ENCODE assay signal across 11 cellular contexts in the genomic region with DNA sequence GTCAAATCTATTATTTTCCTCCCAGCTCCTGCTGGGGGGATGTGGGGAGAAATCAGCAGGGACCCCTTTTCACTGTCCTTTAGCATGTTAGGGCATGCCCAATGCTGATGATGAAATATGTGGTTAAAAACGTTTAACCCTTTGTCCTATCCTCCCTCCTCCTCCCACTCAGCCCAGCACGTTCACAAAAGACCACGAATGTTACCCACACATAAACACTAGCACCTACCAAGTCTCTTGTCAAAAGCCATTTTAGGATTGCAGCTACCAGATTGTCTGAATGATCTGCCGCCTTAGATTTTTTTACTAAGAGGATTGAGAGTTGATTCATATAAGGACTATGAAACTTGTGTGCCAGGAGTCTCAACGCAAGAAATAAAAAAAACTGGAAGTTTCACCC.
DNase-seq lines count a peak whose midpoint lies in the region; ATAC-seq, FAIRE-seq and TF ChIP-seq lines count a peak whose summit lies in the region.
"Had no signal": no experiment of that assay in that cellular context is flagged by ENCODE, and none has a peak within 500 bp of the region (broad histone marks: within the 10 kb centered on the region; RNA-seq: fewer than 3 reads in every experiment).

No MANE protein-coding gene starts in this region.

- CTCF ChIA-PET in A549 (lab: Yijun Ruan, JAX) (interaction anchor here (1.1 to 3.1 kb wide), 4 partner anchors 9 to 175 kb away, joined by 3 to 17 read pairs (median 3); no protein-coding TSS in a partner anchor), endothelial cell of umbilical vein (lab: Charles Lee) (no interaction called here)

- 68% methylated on average over 5 of the region's 5 CpGs for whole genome bisulfite sequencing in A549 (ENCODE audit: missing lambda C conversion rate)
- WGBS in small intestine, 3 donors, result 34 to 44% (median 41%) methylated on average over 5 of the region's 5 CpGs

- H3K9me1 ChIP-seq in endothelial cell of umbilical vein (replicated peaks; ENCODE audit: control insufficient read depth, extremely low read depth, insufficient read depth, low read length), result no peaks in the 10 kb centered on the region

- TF ChIP-seq RAD21 in A549 (conservative IDR thresholded peaks at IDR 0.05 in 1 of 2, IDR thresholded peaks at IDR 0.05 in 1 of 2), result no peak

- H3K4me3 ChIP-seq in A549 (no peak overlapping the region), endothelial cell of umbilical vein (replicated peaks in 1 of 3; ENCODE audit: insufficient read depth in 1 of 3, low read depth in 1 of 3, low read length in 3 of 3) (no peak overlapping the region), small intestine (ENCODE audit: low read depth in 1 of 2, low read length in 2 of 2) (no peak overlapping the region)
- H3K4me3 ChIP-seq: hepatocyte had no signal

- intact Hi-C loops in endothelial cell of umbilical vein (cut with micrococcal nuclease), result no loop called here

- no peak overlapping the region for H3K4me2 ChIP-seq in A549
- H3K4me2 ChIP-seq in endothelial cell of umbilical vein (ENCODE audit: insufficient read depth, low read length), result no peak overlapping the region
- H3K4me2 ChIP-seq: hepatocyte had no signal

- no peak for DNase-seq in A549 (ENCODE audit: low read depth in 1 of 2, low spot score in 1 of 2)
- peak; percentile 27 for DNase-seq in HT1080 (ENCODE audit: low read depth)
- peak; percentile 53 to 56 for DNase-seq in NOMO-1 (lab: John Stamatoyannopoulos, UW; ENCODE audit: unreplicated experiment in 2 of 2)
- DNase-seq in endothelial cell of umbilical vein (ENCODE audit: low read depth, low spot score), result no peak
- no peak for DNase-seq in cerebellar cortex (ENCODE audit: low spot score)
- no peak for DNase-seq in small intestine
- DNase-seq in GM13976 (ENCODE audit: low spot score), result no peak
- DNase-seq: cerebellar nuclear complex, MM.1S had no signal

- H3K27me3 ChIP-seq in endothelial cell of umbilical vein (ENCODE audit: control insufficient read depth in 2 of 2, insufficient read depth in 2 of 2, low read length in 2 of 2), result peaks cover 7 to 8% of the 10 kb centered on the region in 2 experiments
- no peaks in the 10 kb centered on the region for H3K27me3 ChIP-seq in small intestine (ENCODE audit: control insufficient read depth in 2 of 2, insufficient read depth in 2 of 2, low read length in 2 of 2)
- H3K27me3 ChIP-seq: hepatocyte had no signal

- no peak for TF ChIP-seq POLR2A in A549 (IDR thresholded peaks at IDR 0.05; ENCODE audit: low read length)
- TF ChIP-seq POLR2A in endothelial cell of umbilical vein (IDR thresholded peaks at IDR 0.05; ENCODE audit: low read depth, low read length), result no peak

- TF ChIP-seq CTCF in A549 (IDR thresholded peaks at IDR 0.05) (no peak), endothelial cell of umbilical vein (IDR thresholded peaks at IDR 0.05; ENCODE audit: extremely low read depth in 1 of 2, insufficient read depth in 1 of 2, low read depth in 1 of 2, low read length in 2 of 2) (no peak), GM13976 (IDR thresholded peaks at IDR 0.05; ENCODE audit: borderline replicate concordance, control extremely low read depth, extremely low read depth, insufficient read depth, missing control alignments) (no peak)

- BruUV-seq in endothelial cell of umbilical vein (replicated peaks; lab: Mats Ljungman, UMichigan), result no TSS peak

- H3K9ac ChIP-seq in endothelial cell of umbilical vein (replicated peaks; ENCODE audit: extremely low read depth, insufficient read depth, low read length), result no peak overlapping the region

- FAIRE-seq in A549 (lab: Jason Lieb, UNC) (no peak), endothelial cell of umbilical vein (lab: Jason Lieb, UNC) (no peak), small intestine (lab: Jason Lieb, UNC) (no peak)

- H4K20me1 ChIP-seq in endothelial cell of umbilical vein (replicated peaks; ENCODE audit: control insufficient read depth, extremely low read depth, insufficient read depth, low read length), result no peaks in the 10 kb centered on the region

- in situ Hi-C loops in GM13976 (cut with MboI; ENCODE audit: low sequenced_read_pairs, unreplicated experiment), result no loop called here

- POLR2A ChIA-PET in A549 (lab: Yijun Ruan, JAX), result no interaction called here
- POLR2A ChIA-PET in endothelial cell of umbilical vein (lab: Charles Lee), result no interaction called here

- TF ChIP-seq EP300 in A549 (IDR thresholded peaks at IDR 0.05), result no peak

- dilution Hi-C loops in endothelial cell of umbilical vein (cut with MboI; ENCODE audit: extremely low pct_ligation_motif_present, low sequenced_read_pairs), result no loop called here

- H3K79me2 ChIP-seq in endothelial cell of umbilical vein (ENCODE audit: control insufficient read depth, insufficient read depth, low read length), result no peaks in the 10 kb centered on the region
- H3K79me2 ChIP-seq: hepatocyte had no signal

- H3K36me3 ChIP-seq in endothelial cell of umbilical vein (ENCODE audit: control insufficient read depth in 2 of 2, extremely low read depth in 1 of 2, insufficient read depth in 2 of 2, low read length in 2 of 2) (no peaks in the 10 kb centered on the region), small intestine (ENCODE audit: control insufficient read depth in 2 of 2, insufficient read depth in 2 of 2, low read length in 2 of 2) (no peaks in the 10 kb centered on the region)

- H3K9me3 ChIP-seq in A549 (no peaks in the 10 kb centered on the region), endothelial cell of umbilical vein (replicated peaks; ENCODE audit: control insufficient read depth, insufficient read depth, low read length) (no peaks in the 10 kb centered on the region), small intestine (ENCODE audit: control insufficient read depth, low read depth) (no peaks in the 10 kb centered on the region)

- peak overlapping the region; percentile 26 to 64; a peak in 3 of 6 replicates for H3K27ac ChIP-seq in A549
- H3K27ac ChIP-seq in endothelial cell of umbilical vein (ENCODE audit: insufficient read depth, low read depth, low read length), result no peak overlapping the region
- H3K27ac ChIP-seq in small intestine (ENCODE audit: low read depth in 1 of 2, low read length in 1 of 2), result no peak overlapping the region
- H3K27ac ChIP-seq: hepatocyte had no signal

- ATAC-seq in A549, result no peak
- ATAC-seq in GM18870 (IDR thresholded peaks at IDR 0.05; ENCODE audit: unreplicated experiment), result no peak

- peak overlapping the region; percentile 7 for H2AFZ ChIP-seq in endothelial cell of umbilical vein (ENCODE audit: low read depth, low read length)
- H2AFZ ChIP-seq: hepatocyte had no signal

- peaks cover 8% of the 10 kb centered on the region; the same call in 1 of the 3 replicates for H3K4me1 ChIP-seq in A549
- H3K4me1 ChIP-seq in endothelial cell of umbilical vein (ENCODE audit: control insufficient read depth, extremely low read depth, insufficient read depth, low read length), result no peaks in the 10 kb centered on the region
- no peaks in the 10 kb centered on the region for H3K4me1 ChIP-seq in small intestine (ENCODE audit: control insufficient read depth in 2 of 2, insufficient read depth in 1 of 2, low read depth in 1 of 2, low read length in 1 of 2)

TF ChIP-seq in A549, 52 proteins besides CTCF, POLR2A, EP300 and RAD21 (continues in another document):
- no peak for TF ChIP-seq TFCP2L1 (CRISPR knock-in tag; IDR thresholded peaks at IDR 0.05)
- no peak for TF ChIP-seq FOXS1 (CRISPR knock-in tag; IDR thresholded peaks at IDR 0.05)
- TF ChIP-seq BHLHE40 (IDR thresholded peaks at IDR 0.05; ENCODE audit: low read depth, low read length), result no peak
- no peak for TF ChIP-seq KDM5A (IDR thresholded peaks at IDR 0.05)
- TF ChIP-seq, protein P1, sequence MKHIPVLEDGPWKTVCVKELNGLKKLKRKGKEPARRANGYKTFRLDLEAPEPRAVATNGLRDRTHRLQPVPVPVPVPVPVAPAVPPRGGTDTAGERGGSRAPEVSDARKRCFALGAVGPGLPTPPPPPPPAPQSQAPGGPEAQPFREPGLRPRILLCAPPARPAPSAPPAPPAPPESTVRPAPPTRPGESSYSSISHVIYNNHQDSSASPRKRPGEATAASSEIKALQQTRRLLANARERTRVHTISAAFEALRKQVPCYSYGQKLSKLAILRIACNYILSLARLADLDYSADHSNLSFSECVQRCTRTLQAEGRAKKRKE (CRISPR knock-in tag; IDR thresholded peaks at IDR 0.05; ENCODE audit: low read depth), result no peak
- TF ChIP-seq CBX8 (IDR thresholded peaks at IDR 0.05), result no peak
- no peak for TF ChIP-seq RARB (CRISPR knock-in tag; IDR thresholded peaks at IDR 0.05)
- no peak for TF ChIP-seq NR3C1 (IDR thresholded peaks at IDR 0.05)
- TF ChIP-seq MYC (IDR thresholded peaks at IDR 0.05; ENCODE audit: borderline replicate concordance, low read length), result no peak
- TF ChIP-seq HOXA7 (CRISPR knock-in tag; IDR thresholded peaks at IDR 0.05), result no peak
- TF ChIP-seq HOXB13 (CRISPR knock-in tag; IDR thresholded peaks at IDR 0.05; ENCODE audit: low read depth), result no peak
- TF ChIP-seq MAZ (IDR thresholded peaks at IDR 0.05; ENCODE audit: borderline replicate concordance, low read depth, low read length), result no peak
- no peak for TF ChIP-seq JUNB (IDR thresholded peaks at IDR 0.05)
- no peak for TF ChIP-seq SREBF2 (IDR thresholded peaks at IDR 0.05)

TF ChIP-seq in endothelial cell of umbilical vein, 7 proteins besides CTCF, POLR2A, EP300 and RAD21:
- no peak for TF ChIP-seq POLR2AphosphoS5 (IDR thresholded peaks at IDR 0.05; ENCODE audit: insufficient read depth, low read depth, low read length)
- no peak for TF ChIP-seq EZH2 (IDR thresholded peaks at IDR 0.05; ENCODE audit: borderline replicate concordance, low read depth, low read length, severe bottlenecking)
- no peak for TF ChIP-seq JUN (IDR thresholded peaks at IDR 0.05; ENCODE audit: borderline replicate concordance, insufficient read depth, insufficient read length, low read depth)
- TF ChIP-seq GATA2 (IDR thresholded peaks at IDR 0.05; ENCODE audit: insufficient read depth, insufficient read length, low read depth, low read length), result no peak
- TF ChIP-seq, protein P2, sequence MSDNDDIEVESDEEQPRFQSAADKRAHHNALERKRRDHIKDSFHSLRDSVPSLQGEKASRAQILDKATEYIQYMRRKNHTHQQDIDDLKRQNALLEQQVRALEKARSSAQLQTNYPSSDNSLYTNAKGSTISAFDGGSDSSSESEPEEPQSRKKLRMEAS (IDR thresholded peaks at IDR 0.05; ENCODE audit: insufficient read depth, insufficient read length), result no peak
- no peak for TF ChIP-seq FOS (IDR thresholded peaks at IDR 0.05; ENCODE audit: borderline replicate concordance, insufficient read depth, low read length)
- TF ChIP-seq MYC (IDR thresholded peaks at IDR 0.05; ENCODE audit: low read depth, low read length), result no peak

Comparison
In these comparisons a context has a peak if more than half of its experiments do, and no peak if none do; other contexts are left out.
1. DNase-seq: peak in HT1080 (single experiment) and NOMO-1 (2 of 2); none in A549 (0 of 2), endothelial cell of umbilical vein (single experiment), cerebellar cortex (single experiment), small intestine (single experiment) and GM13976 (single experiment).
2. H3K27ac ChIP-seq: peak in A549 (2 of 2); none in endothelial cell of umbilical vein (single experiment) and small intestine (0 of 2).